8 cellular contexts compared by ENCODE assay signal in genomic region chr19:29942404-29943261, GRCh38. TPM values are rescaled to one million over a fixed set of nuclear protein-coding genes. Genes with fewer than 3 reads are reported as not detected.
DNase-seq lines count a peak whose midpoint lies in the region; ATAC-seq and TF ChIP-seq lines count a peak whose summit lies in the region.

No MANE protein-coding gene starts in this region.

- no peaks in the 10 kb centered on the region for H3K36me3 ChIP-seq in thyroid gland

- no peaks in the 10 kb centered on the region for H3K9me3 ChIP-seq in thyroid gland

- H3K27me3 ChIP-seq in foreskin keratinocyte = no peaks in the 10 kb centered on the region
- H3K27me3 ChIP-seq in thyroid gland = no peaks in the 10 kb centered on the region

- TF ChIP-seq CTCF in foreskin keratinocyte (conservative IDR thresholded peaks at IDR 0.05) (no peak), omental fat pad (IDR thresholded peaks at IDR 0.05) (no peak), thyroid gland (IDR thresholded peaks at IDR 0.05) (no peak)

- WGBS in thyroid gland, 2 donors = 7% methylated on average over 25 to 33 of the region's 79 CpGs

- DNase-seq in COLO829 (ENCODE audit: low spot score) (peak; percentile 25), HT1080 (ENCODE audit: low read depth) (peak; percentile 39), RPMI7951 (ENCODE audit: low read depth) (peak; percentile 54), foreskin keratinocyte (no peak), omental fat pad (ENCODE audit: low spot score) (no peak), thyroid gland (peak; percentile 65 to 66)
- peak; percentile 60 for DNase-seq in activated T-helper 9 cell treated with anti-CD3 and anti-CD28 coated beads, Interleukin-2, amount 50 U/mL, for 16 hours (ENCODE audit: low read depth)

- peak overlapping the region; percentile 30 for H3K27ac ChIP-seq in foreskin keratinocyte
- H3K27ac ChIP-seq in thyroid gland = peak overlapping the region; percentile 11 to 78 (median 31)

- TF ChIP-seq POLR2A in thyroid gland (IDR thresholded peaks at IDR 0.05) = no peak

- intact Hi-C loops in thyroid gland (cut with DNase I) = no loop called here

- H3K4me1 ChIP-seq in foreskin keratinocyte (peaks cover 29% of the 10 kb centered on the region), thyroid gland (peaks cover 14 to 19% of the 10 kb centered on the region in 2 donors)

- ATAC-seq in GM21360 (IDR thresholded peaks at IDR 0.05; ENCODE audit: unreplicated experiment) = peak; percentile 58
- ATAC-seq in foreskin keratinocyte = peak; percentile 74
- ATAC-seq in omental fat pad (ENCODE audit: low FRiP score) = peak; percentile 70

- H3K4me3 ChIP-seq in thyroid gland (replicated peaks in 1 of 3) = peak overlapping the region; percentile 27 to 67 (median 61)

RNA-seq across cellular contexts. Expression of gene URI1, which starts 0.6 kb away (rescaled TPM):
- total RNA-seq in HT1080 (2014; rRNA removed; shearing (Covaris generic)) = 53.0 and 54.3 TPM in 2 replicates
- polyA plus RNA-seq in HT1080 (2015; cell fraction: cytosol; rRNA removed) = 65.1 and 76.1 TPM in 2 replicates
- 65.7 and 72.1 TPM in 2 replicates for polyA plus RNA-seq in HT1080 (2015; cell fraction: nucleus; rRNA removed)
- total RNA-seq in RPMI7951 (2014; rRNA removed; shearing (Covaris generic)) = 49.8 and 77.7 TPM in 2 replicates
- total RNA-seq in foreskin keratinocyte (68.2 and 72.4 TPM in 2 replicates), omental fat pad (10 to 100 TPM; 52.2 to 63.2 (median 58.6) TPM), thyroid gland (10 to 100 TPM; 84.8 to 91.2 (median 86.3) TPM)
- 34.8 and 39.2 TPM in 2 replicates for polyA plus RNA-seq in foreskin keratinocyte

Comparison
In these comparisons a context has a peak if more than half of its experiments do, and no peak if none do; other contexts are left out.
1. DNase-seq: peak in COLO829 (single experiment), HT1080 (single experiment), RPMI7951 (single experiment), activated T-helper 9 cell treated with anti-CD3 and anti-CD28 coated beads, Interleukin-2, amount 50 U/mL, for 16 hours (single experiment) and thyroid gland (2 of 2); none in foreskin keratinocyte (0 of 2) and omental fat pad (single experiment).
2. Peak in every context shown above with its lines, with median percentiles within 50 percentile points of each other: ATAC-seq.